ENCODE assay signal across 21 cellular contexts in the genomic region with DNA sequence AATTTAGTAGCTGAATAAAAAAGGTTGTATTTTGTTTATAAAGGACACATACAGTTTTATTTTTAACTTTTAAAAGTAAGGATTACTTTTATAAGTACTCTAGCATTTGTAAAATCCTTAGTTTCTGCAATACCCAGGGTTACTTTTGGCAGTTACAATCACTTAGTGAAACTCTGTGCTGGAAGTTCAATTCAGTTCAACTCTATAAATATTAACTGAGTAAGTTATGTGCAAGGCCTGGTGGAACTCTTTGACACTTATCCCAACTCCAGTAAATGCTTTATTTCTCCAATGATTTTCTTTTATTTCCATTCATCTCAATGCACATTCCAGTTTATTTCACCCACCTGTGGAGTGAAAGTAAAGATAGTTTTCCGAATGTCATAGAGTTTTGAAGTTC.
DNase-seq lines count a peak whose midpoint lies in the region; ATAC-seq, FAIRE-seq and TF ChIP-seq lines count a peak whose summit lies in the region.
"Had no signal": no experiment of that assay in that cellular context is flagged by ENCODE, and none has a peak within 500 bp of the region (broad histone marks: within the 10 kb centered on the region; RNA-seq: fewer than 3 reads in every experiment).

No MANE protein-coding gene starts in this region.

- DNase-seq in left ventricle myocardium inferior (no peak), right cardiac atrium (no peak), astrocyte (ENCODE audit: low read depth) (no peak), GM13977 (ENCODE audit: low spot score) (no peak), tibial artery (no peak)
- DNase-seq: Caco-2; CD4-positive, CD25-positive, alpha-beta regulatory T cell; CD8-positive, alpha-beta T cell; DMS79; EL; GDM1; H9 had no signal

- H3K9ac ChIP-seq in astrocyte (ENCODE audit: low read length) (no peak overlapping the region), subcutaneous abdominal adipose tissue (ENCODE audit: low read length in 5 of 5) (no peak overlapping the region)
- H3K9ac ChIP-seq: BLaER1 had no signal

- no peak overlapping the region for H2AFZ ChIP-seq in astrocyte (ENCODE audit: low read depth, low read length)
- H2AFZ ChIP-seq: GM23338 had no signal

- H3K4me1 Mint-ChIP-seq in astrocyte (ENCODE audit: low read depth, unreplicated experiment) = no peaks in the 10 kb centered on the region
- H3K4me1 Mint-ChIP-seq: B cell; CD4-positive, CD25-positive, alpha-beta regulatory T cell; GM23338; H9 had no signal

- H3K4me3 ChIP-seq in left ventricle myocardium inferior (no peak overlapping the region), right cardiac atrium (ENCODE audit: low read length) (no peak overlapping the region), astrocyte (ENCODE audit: insufficient read depth, low read depth, low read length) (no peak overlapping the region), subcutaneous abdominal adipose tissue (ENCODE audit: low read depth in 1 of 5, low read length in 5 of 5) (no peak overlapping the region), tibial artery (no peak overlapping the region)
- H3K4me3 ChIP-seq: BLaER1, GM12878, GM23338 had no signal

- TF ChIP-seq CTCF in left ventricle myocardium inferior (IDR thresholded peaks at IDR 0.05; ENCODE audit: borderline replicate concordance) = no peak
- no peak for TF ChIP-seq CTCF in astrocyte (IDR thresholded peaks at IDR 0.05; ENCODE audit: insufficient read depth, low read depth, low read length)
- no peak for TF ChIP-seq CTCF in GM13977 (IDR thresholded peaks at IDR 0.05; ENCODE audit: extremely low read depth, insufficient read depth, missing control alignments)
- TF ChIP-seq CTCF in tibial artery (IDR thresholded peaks at IDR 0.05) = no peak

- no peaks in the 10 kb centered on the region for H3K9me3 Mint-ChIP-seq in astrocyte (ENCODE audit: unreplicated experiment)
- H3K9me3 Mint-ChIP-seq: CD4-positive, CD25-positive, alpha-beta regulatory T cell; CD8-positive, alpha-beta T cell; GM23338 had no signal

- H3K36me3 ChIP-seq in left ventricle myocardium inferior (no peaks in the 10 kb centered on the region), astrocyte (ENCODE audit: insufficient read depth, low read length) (no peaks in the 10 kb centered on the region), subcutaneous abdominal adipose tissue (ENCODE audit: control insufficient read depth in 5 of 5, insufficient read depth in 5 of 5, low read length in 5 of 5) (no peaks in the 10 kb centered on the region), tibial artery (no peaks in the 10 kb centered on the region)
- H3K36me3 ChIP-seq: BLaER1 had no signal

- peak overlapping the region; percentile 66 for H3K27ac ChIP-seq in left ventricle myocardium inferior (replicated peaks)
- no peak overlapping the region for H3K27ac ChIP-seq in right cardiac atrium (ENCODE audit: low read length)
- no peak overlapping the region for H3K27ac ChIP-seq in astrocyte (ENCODE audit: low read depth, low read length)
- peak overlapping the region; percentile 68 for H3K27ac ChIP-seq in subcutaneous abdominal adipose tissue (ENCODE audit: low read depth, low read length)
- no peak overlapping the region for H3K27ac ChIP-seq in tibial artery
- H3K27ac ChIP-seq: 22Rv1, BLaER1, C4-2B had no signal

- FAIRE-seq in astrocyte (lab: Jason Lieb, UNC) = peak; percentile 73
- FAIRE-seq: GM12878, GM18507 had no signal

- no peak overlapping the region for H3K4me3 Mint-ChIP-seq in astrocyte (ENCODE audit: unreplicated experiment)
- H3K4me3 Mint-ChIP-seq: B cell; CD4-positive, CD25-positive, alpha-beta regulatory T cell; CD8-positive, alpha-beta T cell; GM23338; H9 had no signal

- H3K27me3 ChIP-seq in left ventricle myocardium inferior (ENCODE audit: low read depth) = no peaks in the 10 kb centered on the region
- no peaks in the 10 kb centered on the region for H3K27me3 ChIP-seq in right cardiac atrium (ENCODE audit: control insufficient read depth, insufficient read depth)
- H3K27me3 ChIP-seq in astrocyte (ENCODE audit: insufficient read depth, low read length) = no peaks in the 10 kb centered on the region
- H3K27me3 ChIP-seq in subcutaneous abdominal adipose tissue (ENCODE audit: control insufficient read depth in 5 of 5, insufficient read depth in 4 of 5, low read length in 5 of 5) = peaks cover 0 to 6% (median 0%) of the 10 kb centered on the region in 5 donors
- H3K27me3 ChIP-seq in tibial artery = no peaks in the 10 kb centered on the region

- no peaks in the 10 kb centered on the region for H3K36me3 Mint-ChIP-seq in astrocyte (ENCODE audit: low read depth, unreplicated experiment)
- H3K36me3 Mint-ChIP-seq: CD4-positive, CD25-positive, alpha-beta regulatory T cell; CD8-positive, alpha-beta T cell had no signal

- H3K27me3 Mint-ChIP-seq in astrocyte (ENCODE audit: low read depth, unreplicated experiment) = no peaks in the 10 kb centered on the region

- no peaks in the 10 kb centered on the region for H4K20me1 ChIP-seq in astrocyte (ENCODE audit: insufficient read depth, low read length)
- H4K20me1 ChIP-seq: BLaER1 had no signal

- ATAC-seq in right cardiac atrium = no peak
- ATAC-seq: CD8-positive, alpha-beta T cell; GM12878; GM23338; HCT116 had no signal

- H3K4me2 ChIP-seq in astrocyte (ENCODE audit: low read length) = no peak overlapping the region
- H3K4me2 ChIP-seq: BLaER1, GM23338 had no signal

- intact Hi-C loops in left ventricle myocardium inferior (cut with micrococcal nuclease) = no loop called here
- intact Hi-C loops in right cardiac atrium (cut with DNase I) = no loop called here
- intact Hi-C loops in tibial artery (cut with DNase I; ENCODE audit: low total_unique reads) = no loop called here

- in situ Hi-C loops in GM13977 (cut with MboI; ENCODE audit: low pct_unique_long_range_greater_than_20kb, low sequenced_read_pairs, unreplicated experiment) = no loop called here

- H3K4me1 ChIP-seq in left ventricle myocardium inferior (peaks cover 21% of the 10 kb centered on the region), right cardiac atrium (ENCODE audit: control insufficient read depth, insufficient read depth, low read length) (no peaks in the 10 kb centered on the region), astrocyte (ENCODE audit: insufficient read depth, low read length) (no peaks in the 10 kb centered on the region), subcutaneous abdominal adipose tissue (ENCODE audit: control insufficient read depth in 5 of 5, insufficient read depth in 5 of 5, low read length in 5 of 5) (peaks cover 0 to 23% (median 14%) of the 10 kb centered on the region in 5 donors), tibial artery (no peaks in the 10 kb centered on the region)
- H3K4me1 ChIP-seq: BLaER1, Caco-2 had no signal

- H3K9me3 ChIP-seq in left ventricle myocardium inferior (replicated peaks) = no peaks in the 10 kb centered on the region
- no peaks in the 10 kb centered on the region for H3K9me3 ChIP-seq in right cardiac atrium (ENCODE audit: control insufficient read depth, low read length)
- no peaks in the 10 kb centered on the region for H3K9me3 ChIP-seq in astrocyte (ENCODE audit: insufficient read depth, low read depth, low read length)
- H3K9me3 ChIP-seq in subcutaneous abdominal adipose tissue (ENCODE audit: control insufficient read depth in 5 of 5, low read length in 5 of 5) = no peaks in the 10 kb centered on the region
- no peaks in the 10 kb centered on the region for H3K9me3 ChIP-seq in tibial artery
- H3K9me3 ChIP-seq: BLaER1, Caco-2 had no signal

- WGBS in right cardiac atrium = 89% methylated on average over 1 of the region's 1 CpG

- H3K27ac Mint-ChIP-seq in astrocyte (ENCODE audit: unreplicated experiment) = no peak overlapping the region
- H3K27ac Mint-ChIP-seq: B cell; CD4-positive, CD25-positive, alpha-beta regulatory T cell; CD8-positive, alpha-beta T cell; GM23338; H9 had no signal

- H3K79me2 ChIP-seq in astrocyte (ENCODE audit: insufficient read depth, low read length) = no peaks in the 10 kb centered on the region

Comparison
In these comparisons a context has a peak if more than half of its experiments do, and no peak if none do; other contexts are left out.
1. H3K27ac ChIP-seq: peak in left ventricle myocardium inferior (single experiment) and subcutaneous abdominal adipose tissue (single experiment); none in right cardiac atrium (single experiment), astrocyte (single experiment) and tibial artery (0 of 2).